9 cellular contexts compared by ENCODE assay signal in genomic region chr1:30103708-30104107, GRCh38.
"Had no signal": no experiment of that assay in that cellular context is flagged by ENCODE, and none has a peak within 500 bp of the region (broad histone marks: within the 10 kb centered on the region; RNA-seq: fewer than 3 reads in every experiment).

No MANE protein-coding gene starts in this region.

- ATAC-seq: K562 had no signal

- H3K4me3 ChIP-seq: K562 had no signal

- DNase-seq: GOT3, H9, HCEC 1CT, HFFc6, IMR-90, KG1 had no signal

- FAIRE-seq: H54, HTR-8/SVneo, K562 had no signal
